Comparison of ENCODE assay signal across 19 cellular contexts in the genomic region with DNA sequence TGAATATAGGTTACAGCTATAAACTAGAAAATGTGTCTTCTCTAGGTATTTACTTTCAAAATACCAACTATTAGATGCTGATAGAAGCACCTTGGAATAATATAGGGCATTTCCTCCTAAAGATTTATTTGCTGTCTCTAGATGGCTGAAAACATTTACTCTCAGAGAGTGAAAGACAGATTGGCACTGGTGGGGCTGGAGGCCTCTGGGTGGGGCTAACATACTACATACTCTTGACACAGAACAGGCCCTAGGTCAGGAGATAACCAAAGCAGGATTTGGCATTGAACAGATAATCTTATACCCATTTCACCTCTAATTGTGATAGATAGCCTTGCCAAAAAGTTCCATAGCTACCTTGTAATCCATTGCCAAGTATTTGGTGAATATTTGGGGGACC.
"Had no signal": no experiment of that assay in that cellular context is flagged by ENCODE, and none has a peak within 500 bp of the region (broad histone marks: within the 10 kb centered on the region; RNA-seq: fewer than 3 reads in every experiment).

No MANE protein-coding gene starts in this region.

- H3K4me1 Mint-ChIP-seq: activated naive CD8-positive, alpha-beta T cell treated with anti-CD3 and anti-CD28 coated beads, Interleukin-2, amount 10 ng/mL, durations not matched to agents 7 days and 5 days; natural killer cell had no signal

- H3K4me3 Mint-ChIP-seq: activated naive CD8-positive, alpha-beta T cell treated with anti-CD3 and anti-CD28 coated beads, Interleukin-2, amount 10 ng/mL, durations not matched to agents 7 days and 5 days; dendritic cell treated with granulocyte-macrophage colony-stimulating factor and Interleukin-4, amounts not matched to agents 40 ng/mL and 50 ng/mL, for 4 days; natural killer cell had no signal

- H3K27ac Mint-ChIP-seq: activated naive CD8-positive, alpha-beta T cell treated with anti-CD3 and anti-CD28 coated beads, Interleukin-2, amount 10 ng/mL, durations not matched to agents 7 days and 5 days; dendritic cell treated with granulocyte-macrophage colony-stimulating factor and Interleukin-4, amounts not matched to agents 40 ng/mL and 50 ng/mL, for 4 days; natural killer cell had no signal

- H3K36me3 Mint-ChIP-seq: activated naive CD8-positive, alpha-beta T cell treated with anti-CD3 and anti-CD28 coated beads, Interleukin-2, amount 10 ng/mL, durations not matched to agents 7 days and 5 days; natural killer cell had no signal

- H3K27me3 Mint-ChIP-seq: activated naive CD8-positive, alpha-beta T cell treated with anti-CD3 and anti-CD28 coated beads, Interleukin-2, amount 10 ng/mL, durations not matched to agents 7 days and 5 days; dendritic cell treated with granulocyte-macrophage colony-stimulating factor and Interleukin-4, amounts not matched to agents 40 ng/mL and 50 ng/mL, for 4 days had no signal

- H3K9me3 Mint-ChIP-seq: activated naive CD8-positive, alpha-beta T cell treated with anti-CD3 and anti-CD28 coated beads, Interleukin-2, amount 10 ng/mL, durations not matched to agents 7 days and 5 days; dendritic cell treated with granulocyte-macrophage colony-stimulating factor and Interleukin-4, amounts not matched to agents 40 ng/mL and 50 ng/mL, for 4 days; natural killer cell had no signal

- H3K4me3 ChIP-seq: cardiac muscle cell, lower lobe of right lung, ovary, psoas muscle, stomach had no signal

- ATAC-seq: left cardiac atrium, lower lobe of right lung, natural killer cell, psoas muscle, right cardiac atrium had no signal

- DNase-seq: activated CD4-positive, alpha-beta T cell treated with anti-CD3 and anti-CD28 coated beads, Interleukin-2, amount 50 U/mL, for 1 hour; activated CD4-positive, CD25-positive, alpha-beta regulatory T cell treated with anti-CD3 and anti-CD28 coated beads, Interleukin-2, amount 50 U/mL, for 72 hours; activated naive CD8-positive, alpha-beta T cell treated with anti-CD3 and anti-CD28 coated beads, Interleukin-2, amount 10 ng/mL, durations not matched to agents 7 days and 5 days; amygdala; effector memory CD4-positive, alpha-beta T cell; foreskin melanocyte; glutamatergic neuron; hippocampal formation; left cardiac atrium; lower lobe of right lung; natural killer cell; ovary; psoas muscle; right cardiac atrium; stimulated activated CD4-positive, alpha-beta T cell treated with anti-CD3 and anti-CD28 coated beads, Interleukin-2, amount 100 ng/mL, for 24 hours; stomach; trophoblast cell had no signal
